10 cellular contexts compared by ENCODE assay signal in genomic region chr11:128724891-128725611, GRCh38. TPM values are rescaled to one million over a fixed set of nuclear protein-coding genes. Genes with fewer than 3 reads are reported as not detected.
DNase-seq lines count a peak whose midpoint lies in the region; ATAC-seq and TF ChIP-seq lines count a peak whose summit lies in the region.
"Had no signal": no experiment of that assay in that cellular context is flagged by ENCODE, and none has a peak within 500 bp of the region (broad histone marks: within the 10 kb centered on the region; RNA-seq: fewer than 3 reads in every experiment).

No MANE protein-coding gene starts in this region.

- H3K36me3 ChIP-seq in MG63 (no peaks in the 10 kb centered on the region), ascending aorta (no peaks in the 10 kb centered on the region)

- H3K4me1 ChIP-seq in ascending aorta = no peaks in the 10 kb centered on the region

- no peak overlapping the region for H3K27ac ChIP-seq in ascending aorta

- no peaks in the 10 kb centered on the region for H3K27me3 Mint-ChIP-seq in activated CD4-positive, alpha-beta T cell treated with anti-CD3 and anti-CD28 coated beads, Interleukin-2, amount 10 ng/mL, durations not matched to agents 24 days and 14 days
- H3K27me3 Mint-ChIP-seq in activated T-cell treated with anti-CD3 and anti-CD28 coated beads, Interleukin-2, amount 50 U/mL, for 4 hours (ENCODE audit: low read depth) = no peaks in the 10 kb centered on the region
- no peaks in the 10 kb centered on the region for H3K27me3 Mint-ChIP-seq in stimulated activated memory B cell treated with anti-CD40 and anti-IgM and Interleukin-4, amounts not matched to agents 10 μg/mL and 1 μg/mL and 100 μg/mL, for 72 hours

- intact Hi-C loops in activated CD4-positive, alpha-beta T cell treated with anti-CD3 and anti-CD28 coated beads, Interleukin-2, amount 10 ng/mL, durations not matched to agents 24 days and 14 days (cut with micrococcal nuclease) = loop anchor here (1.0 kb wide), 1 partner anchor 8 kb away; no protein-coding TSS in a partner anchor
- intact Hi-C loops in ascending aorta (cut with DNase I) = no loop called here

- H3K4me3 ChIP-seq in MG63 (no peak overlapping the region), ascending aorta (no peak overlapping the region)

- TF ChIP-seq CTCF in ascending aorta (IDR thresholded peaks at IDR 0.05) = no peak

- H3K4me1 Mint-ChIP-seq in activated CD4-positive, alpha-beta T cell treated with anti-CD3 and anti-CD28 coated beads, Interleukin-2, amount 10 ng/mL, durations not matched to agents 24 days and 14 days = peaks cover 88% of the 10 kb centered on the region
- H3K4me1 Mint-ChIP-seq in activated T-cell treated with anti-CD3 and anti-CD28 coated beads, Interleukin-2, amount 50 U/mL, for 4 hours (ENCODE audit: low read depth) = peaks cover 98% of the 10 kb centered on the region
- H3K4me1 Mint-ChIP-seq in stimulated activated memory B cell treated with anti-CD40 and anti-IgM and Interleukin-4, amounts not matched to agents 10 μg/mL and 1 μg/mL and 100 μg/mL, for 72 hours = peaks cover 97% of the 10 kb centered on the region

- ATAC-seq in HG02981 (IDR thresholded peaks at IDR 0.05; ENCODE audit: unreplicated experiment) (peak; percentile 1), HG02610 (IDR thresholded peaks at IDR 0.05; ENCODE audit: unreplicated experiment) (no peak)
- ATAC-seq in activated T-cell treated with anti-CD3 and anti-CD28 coated beads, Interleukin-2, amount 50 U/mL, for 4 hours = no peak
- ATAC-seq in stimulated activated memory B cell treated with anti-CD40 and anti-IgM and Interleukin-4, amounts not matched to agents 10 μg/mL and 1 μg/mL and 100 μg/mL, for 72 hours = peak; percentile 46

- no peak for DNase-seq in activated CD4-positive, alpha-beta T cell treated with anti-CD3 and anti-CD28 coated beads, Interleukin-2, amount 10 ng/mL, durations not matched to agents 24 days and 14 days
- DNase-seq in activated CD4-positive, alpha-beta T cell treated with anti-CD3 and anti-CD28 coated beads, Interleukin-2, amount 50 U/mL, for 4 hours = no peak
- no peak for DNase-seq in activated T-cell treated with anti-CD3 and anti-CD28 coated beads, Interleukin-2, amount 50 U/mL, for 4 hours
- no peak for DNase-seq in MG63
- DNase-seq in ascending aorta (ENCODE audit: low spot score in 2 of 2) = no peak
- DNase-seq: cortex of kidney, nucleus accumbens had no signal

- peak overlapping the region; percentile 83 for H3K27ac Mint-ChIP-seq in activated CD4-positive, alpha-beta T cell treated with anti-CD3 and anti-CD28 coated beads, Interleukin-2, amount 10 ng/mL, durations not matched to agents 24 days and 14 days
- H3K27ac Mint-ChIP-seq in stimulated activated memory B cell treated with anti-CD40 and anti-IgM and Interleukin-4, amounts not matched to agents 10 μg/mL and 1 μg/mL and 100 μg/mL, for 72 hours = peak overlapping the region; percentile 97

- H3K9me3 ChIP-seq in MG63 (no peaks in the 10 kb centered on the region), ascending aorta (no peaks in the 10 kb centered on the region)

- H3K4me3 Mint-ChIP-seq in activated CD4-positive, alpha-beta T cell treated with anti-CD3 and anti-CD28 coated beads, Interleukin-2, amount 10 ng/mL, durations not matched to agents 24 days and 14 days = peak overlapping the region; percentile 83
- H3K4me3 Mint-ChIP-seq in activated T-cell treated with anti-CD3 and anti-CD28 coated beads, Interleukin-2, amount 50 U/mL, for 4 hours = peak overlapping the region; percentile 69
- peak overlapping the region; percentile 48 for H3K4me3 Mint-ChIP-seq in stimulated activated memory B cell treated with anti-CD40 and anti-IgM and Interleukin-4, amounts not matched to agents 10 μg/mL and 1 μg/mL and 100 μg/mL, for 72 hours

- H3K9me3 Mint-ChIP-seq in activated CD4-positive, alpha-beta T cell treated with anti-CD3 and anti-CD28 coated beads, Interleukin-2, amount 10 ng/mL, durations not matched to agents 24 days and 14 days = no peaks in the 10 kb centered on the region
- H3K9me3 Mint-ChIP-seq in activated T-cell treated with anti-CD3 and anti-CD28 coated beads, Interleukin-2, amount 50 U/mL, for 4 hours = no peaks in the 10 kb centered on the region
- no peaks in the 10 kb centered on the region for H3K9me3 Mint-ChIP-seq in stimulated activated memory B cell treated with anti-CD40 and anti-IgM and Interleukin-4, amounts not matched to agents 10 μg/mL and 1 μg/mL and 100 μg/mL, for 72 hours

- H3K27me3 ChIP-seq in MG63 (no peaks in the 10 kb centered on the region), ascending aorta (no peaks in the 10 kb centered on the region)

- H3K36me3 Mint-ChIP-seq in activated CD4-positive, alpha-beta T cell treated with anti-CD3 and anti-CD28 coated beads, Interleukin-2, amount 10 ng/mL, durations not matched to agents 24 days and 14 days (ENCODE audit: low read depth) = peaks cover 19% of the 10 kb centered on the region
- peaks cover 2% of the 10 kb centered on the region for H3K36me3 Mint-ChIP-seq in activated T-cell treated with anti-CD3 and anti-CD28 coated beads, Interleukin-2, amount 50 U/mL, for 4 hours (ENCODE audit: insufficient read depth)
- peaks cover 10% of the 10 kb centered on the region for H3K36me3 Mint-ChIP-seq in stimulated activated memory B cell treated with anti-CD40 and anti-IgM and Interleukin-4, amounts not matched to agents 10 μg/mL and 1 μg/mL and 100 μg/mL, for 72 hours

RNA-seq across cellular contexts. Expression of gene FLI1, which starts 31.2 kb away (rescaled TPM):
- total RNA-seq in activated CD4-positive, alpha-beta T cell treated with anti-CD3 and anti-CD28 coated beads, Interleukin-2, amount 10 ng/mL, durations not matched to agents 24 days and 14 days = 35.3 and 36.5 TPM in 2 replicates
- total RNA-seq in activated T-cell treated with anti-CD3 and anti-CD28 coated beads, Interleukin-2, amount 50 U/mL, for 4 hours = 10 to 100 TPM; 18.1 to 22.7 (median 21.7) TPM
- 6.1 and 6.4 TPM in 2 replicates for total RNA-seq in MG63 (2014; rRNA removed; shearing (Covaris generic); ENCODE audit: low replicate concordance)
- total RNA-seq in ascending aorta = 86.4 TPM

Comparison
In these comparisons a context has a peak if more than half of its experiments do, and no peak if none do; other contexts are left out.
1. ATAC-seq: peak in HG02981 (single experiment) and stimulated activated memory B cell treated with anti-CD40 and anti-IgM and Interleukin-4, amounts not matched to agents 10 μg/mL and 1 μg/mL and 100 μg/mL, for 72 hours (single experiment); none in activated T-cell treated with anti-CD3 and anti-CD28 coated beads, Interleukin-2, amount 50 U/mL, for 4 hours (0 of 2) and HG02610 (single experiment).
2. Peak in every context shown above with its lines, with median percentiles within 50 percentile points of each other: H3K4me3 Mint-ChIP-seq.